38 cellular contexts compared by ENCODE assay signal in the genomic region with DNA sequence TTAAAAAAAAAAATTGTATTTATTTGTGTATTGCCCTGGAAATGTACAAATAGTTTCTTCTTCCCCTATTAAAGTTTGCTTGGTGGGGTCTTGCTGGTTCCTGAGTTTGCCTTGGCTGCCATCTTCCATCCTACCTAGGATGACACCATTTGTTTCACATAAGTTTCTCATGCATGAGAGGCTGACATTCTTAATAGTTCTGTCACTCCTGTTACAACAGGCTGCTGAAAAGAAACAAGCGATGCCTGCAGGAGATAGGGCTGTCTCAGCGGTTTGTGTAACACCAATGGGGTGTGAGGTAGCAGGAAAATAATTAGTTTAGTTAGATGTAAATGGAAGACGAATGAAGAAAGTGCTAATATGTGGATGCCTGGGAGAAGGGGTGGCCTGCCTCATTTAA.
"Had no signal": no experiment of that assay in that cellular context is flagged by ENCODE, and none has a peak within 500 bp of the region (broad histone marks: within the 10 kb centered on the region; RNA-seq: fewer than 3 reads in every experiment).

No MANE protein-coding gene starts in this region.

- H3K4me1 ChIP-seq: adrenal gland, ascending aorta, body of pancreas, breast epithelium had no signal

- H3K4me3 Mint-ChIP-seq: activated naive CD4-positive, alpha-beta T cell treated with anti-CD3 and anti-CD28 coated beads for 36 hours; activated naive CD4-positive, alpha-beta T cell treated with anti-CD3 and anti-CD28 coated beads, Interleukin-2, amount 10 ng/mL, durations not matched to agents 7 days and 5 days; activated naive CD4-positive, alpha-beta T cell treated with anti-CD3 and anti-CD28 coated beads, Interleukin-2, amount 50 U/mL, for 24 hours; activated naive CD8-positive, alpha-beta T cell; activated naive CD8-positive, alpha-beta T cell treated with anti-CD3 and anti-CD28 coated beads for 36 hours; activated naive CD8-positive, alpha-beta T cell treated with anti-CD3 and anti-CD28 coated beads, Interleukin-2, amount 10 ng/mL, durations not matched to agents 7 days and 5 days; activated naive CD8-positive, alpha-beta T cell treated with anti-CD3 and anti-CD28 coated beads, Interleukin-2, amount 50 U/mL, for 24 hours; activated T-cell treated with anti-CD3 and anti-CD28 coated beads, Interleukin-2, amount 50 U/mL, for 24 hours; activated T-cell treated with anti-CD3 and anti-CD28 coated beads, Interleukin-2, amount 50 U/mL, for 4 hours; activated T-cell treated with anti-CD3 and anti-CD28 coated beads, Interleukin-2, amount 50 U/mL, for 72 hours; activated T-helper 1 cell treated with anti-CD3 and anti-CD28 coated beads, Interleukin-12 subunit alpha, Interleukin-12 subunit beta, Interleukin-2, Interleukin-4 antibody, amounts not matched to agents 30 ng/mL and 10 ng/mL and 1 ng/mL, durations not matched to agents 14 hours and 24 hours and 36 hours; brain; central memory CD8-positive, alpha-beta T cell had no signal

- H3K27ac ChIP-seq: adrenal gland, ascending aorta, body of pancreas, brain microvascular endothelial cell, breast epithelium, cardiac muscle cell had no signal

- H3K4me1 Mint-ChIP-seq: activated naive CD4-positive, alpha-beta T cell treated with anti-CD3 and anti-CD28 coated beads, Interleukin-2, amount 10 ng/mL, durations not matched to agents 7 days and 5 days; activated naive CD4-positive, alpha-beta T cell treated with anti-CD3 and anti-CD28 coated beads, Interleukin-2, amount 50 U/mL, for 24 hours; activated naive CD8-positive, alpha-beta T cell treated with anti-CD3 and anti-CD28 coated beads for 36 hours; activated naive CD8-positive, alpha-beta T cell treated with anti-CD3 and anti-CD28 coated beads, Interleukin-2, amount 10 ng/mL, durations not matched to agents 7 days and 5 days; activated naive CD8-positive, alpha-beta T cell treated with anti-CD3 and anti-CD28 coated beads, Interleukin-2, amount 50 U/mL, for 24 hours; brain; central memory CD8-positive, alpha-beta T cell had no signal

- H3K36me3 ChIP-seq: adrenal gland, ascending aorta, brain microvascular endothelial cell, breast epithelium, cardiac muscle cell had no signal

- H3K27me3 ChIP-seq: adrenal gland, ascending aorta, body of pancreas, brain microvascular endothelial cell, breast epithelium, cardiac muscle cell had no signal

- H3K27me3 Mint-ChIP-seq: activated naive CD4-positive, alpha-beta T cell treated with anti-CD3 and anti-CD28 coated beads, Interleukin-2, amount 10 ng/mL, durations not matched to agents 7 days and 5 days; activated naive CD4-positive, alpha-beta T cell treated with anti-CD3 and anti-CD28 coated beads, Interleukin-2, amount 50 U/mL, for 24 hours; activated naive CD8-positive, alpha-beta T cell; activated naive CD8-positive, alpha-beta T cell treated with anti-CD3 and anti-CD28 coated beads for 36 hours; activated naive CD8-positive, alpha-beta T cell treated with anti-CD3 and anti-CD28 coated beads, Interleukin-2, amount 10 ng/mL, durations not matched to agents 7 days and 5 days; activated naive CD8-positive, alpha-beta T cell treated with anti-CD3 and anti-CD28 coated beads, Interleukin-2, amount 50 U/mL, for 24 hours; activated T-cell treated with anti-CD3 and anti-CD28 coated beads, Interleukin-2, amount 50 U/mL, for 24 hours; central memory CD8-positive, alpha-beta T cell had no signal

- FAIRE-seq: astrocyte, bronchial epithelial cell had no signal

- H3K9me3 ChIP-seq: adrenal gland, ascending aorta, body of pancreas, breast epithelium had no signal

- H3K36me3 Mint-ChIP-seq: activated naive CD4-positive, alpha-beta T cell treated with anti-CD3 and anti-CD28 coated beads, Interleukin-2, amount 10 ng/mL, durations not matched to agents 7 days and 5 days; activated naive CD4-positive, alpha-beta T cell treated with anti-CD3 and anti-CD28 coated beads, Interleukin-2, amount 50 U/mL, for 24 hours; activated naive CD8-positive, alpha-beta T cell; activated naive CD8-positive, alpha-beta T cell treated with anti-CD3 and anti-CD28 coated beads for 36 hours; activated naive CD8-positive, alpha-beta T cell treated with anti-CD3 and anti-CD28 coated beads, Interleukin-2, amount 10 ng/mL, durations not matched to agents 7 days and 5 days; brain had no signal

- DNase-seq: activated effector memory CD4-positive, alpha-beta T cell treated with anti-CD3 and anti-CD28 coated beads, Interleukin-2, amount 50 U/mL, for 16 hours; activated effector memory CD4-positive, alpha-beta T cell treated with Interleukin-2 at 50 U/mL for 16 hours; activated gamma-delta T cell; activated gamma-delta T cell treated with Interleukin-2 at 50 U/mL for 16 hours; activated naive CD4-positive, alpha-beta T cell; activated naive CD4-positive, alpha-beta T cell treated with anti-CD3 and anti-CD28 coated beads for 36 hours; activated naive CD4-positive, alpha-beta T cell treated with anti-CD3 and anti-CD28 coated beads, Interleukin-2, amount 10 ng/mL, durations not matched to agents 7 days and 5 days; activated naive CD4-positive, alpha-beta T cell treated with anti-CD3 and anti-CD28 coated beads, Interleukin-2, amount 50 U/mL, for 16 hours; activated naive CD4-positive, alpha-beta T cell treated with Interleukin-2 at 50 U/mL for 16 hours; activated naive CD8-positive, alpha-beta T cell treated with anti-CD3 and anti-CD28 coated beads for 36 hours; activated naive CD8-positive, alpha-beta T cell treated with anti-CD3 and anti-CD28 coated beads, Interleukin-2, amount 10 ng/mL, durations not matched to agents 7 days and 5 days; activated naive CD8-positive, alpha-beta T cell treated with anti-CD3 and anti-CD28 coated beads, Interleukin-2, amount 50 U/mL, for 24 hours; activated T-cell treated with anti-CD3 and anti-CD28 coated beads, Interleukin-2, amount 50 U/mL, for 1 hour; activated T-cell treated with anti-CD3 and anti-CD28 coated beads, Interleukin-2, amount 50 U/mL, for 24 hours; activated T-cell treated with anti-CD3 and anti-CD28 coated beads, Interleukin-2, amount 50 U/mL, for 4 hours; activated T-cell treated with anti-CD3 and anti-CD28 coated beads, Interleukin-2, amount 50 U/mL, for 48 hours; activated T-cell treated with anti-CD3 and anti-CD28 coated beads, Interleukin-2, amount 50 U/mL, for 72 hours; adrenal gland; amygdala; anterior cingulate cortex; aorta; body of pancreas; brain microvascular endothelial cell; caudate nucleus; central memory CD4-positive, alpha-beta T cell; cerebellar nuclear complex had no signal

- H3K27ac Mint-ChIP-seq: activated naive CD4-positive, alpha-beta T cell treated with anti-CD3 and anti-CD28 coated beads for 36 hours; activated naive CD4-positive, alpha-beta T cell treated with anti-CD3 and anti-CD28 coated beads, Interleukin-2, amount 10 ng/mL, durations not matched to agents 7 days and 5 days; activated naive CD4-positive, alpha-beta T cell treated with anti-CD3 and anti-CD28 coated beads, Interleukin-2, amount 50 U/mL, for 24 hours; activated naive CD4-positive, alpha-beta T cell treated with anti-CD3 and anti-CD28 coated beads, Interleukin-2, amount 50 U/mL, for 72 hours; activated naive CD8-positive, alpha-beta T cell; activated naive CD8-positive, alpha-beta T cell treated with anti-CD3 and anti-CD28 coated beads for 36 hours; activated naive CD8-positive, alpha-beta T cell treated with anti-CD3 and anti-CD28 coated beads, Interleukin-2, amount 10 ng/mL, durations not matched to agents 7 days and 5 days; activated naive CD8-positive, alpha-beta T cell treated with anti-CD3 and anti-CD28 coated beads, Interleukin-2, amount 50 U/mL, for 24 hours; activated T-cell treated with anti-CD3 and anti-CD28 coated beads, Interleukin-2, amount 50 U/mL, for 24 hours; activated T-cell treated with anti-CD3 and anti-CD28 coated beads, Interleukin-2, amount 50 U/mL, for 72 hours; activated T-helper 1 cell treated with anti-CD3 and anti-CD28 coated beads, Interleukin-12 subunit alpha, Interleukin-12 subunit beta, Interleukin-2, Interleukin-4 antibody, amounts not matched to agents 30 ng/mL and 10 ng/mL and 1 ng/mL, durations not matched to agents 14 hours and 24 hours and 36 hours; activated T-helper 2 cell treated with anti-CD3 and anti-CD28 coated beads, Interferon-gamma antibody, Interleukin-2, Interleukin-4, amounts not matched to agents 10 μg/mL and 5 μg/mL and 100 μg/mL, durations not matched to agents 14 hours and 24 hours and 36 hours; brain had no signal

- H3K4me3 ChIP-seq: adrenal gland, ascending aorta, body of pancreas, breast epithelium, cardiac muscle cell had no signal

- ATAC-seq: activated naive CD4-positive, alpha-beta T cell treated with anti-CD3 and anti-CD28 coated beads, Interleukin-2, amount 50 U/mL, for 72 hours; activated naive CD8-positive, alpha-beta T cell treated with anti-CD3 and anti-CD28 coated beads, Interleukin-2, amount 50 U/mL, for 24 hours; activated T-cell treated with anti-CD3 and anti-CD28 coated beads, Interleukin-2, amount 50 U/mL, for 4 hours; activated T-cell treated with anti-CD3 and anti-CD28 coated beads, Interleukin-2, amount 50 U/mL, for 72 hours; body of pancreas had no signal
